In genomic region chr10:2978111-2978510, GRCh38 we compare ENCODE assay signal across 8 cellular contexts.
A peak's percentile ranks its signal among the peaks of the same experiment; 100 is the strongest.
DNase-seq lines count a peak whose midpoint lies in the region; ATAC-seq and TF ChIP-seq lines count a peak whose summit lies in the region.

No MANE protein-coding gene starts in this region.

- intact Hi-C loops in adrenal gland (cut with DNase I): no loop called here

- H3K4me1 ChIP-seq in adrenal gland (replicated peaks in 1 of 2): no peaks in the 10 kb centered on the region

- H3K27me3 Mint-ChIP-seq in immature natural killer cell (ENCODE audit: low read depth in 3 of 3): peaks cover 0 to 4% (median 3%) of the 10 kb centered on the region in 3 donors

- H3K27ac ChIP-seq in adrenal gland: no peak overlapping the region

- peak in 5 of 6 experiments; percentile 21 to 63 (median 48) for TF ChIP-seq CTCF in adrenal gland (IDR thresholded peaks at IDR 0.05)
- peak; percentile 59 for TF ChIP-seq CTCF in kidney epithelial cell (IDR thresholded peaks at IDR 0.05; ENCODE audit: insufficient read depth, low read length, poor library complexity, severe bottlenecking)

- WGBS in adrenal gland, 4 donors: 15 to 24% (median 19%) methylated on average over 2 of the region's 2 CpGs

- no peaks in the 10 kb centered on the region for H3K9me3 Mint-ChIP-seq in immature natural killer cell

- no peaks in the 10 kb centered on the region for H3K36me3 Mint-ChIP-seq in immature natural killer cell

- DNase-seq in Daoy (ENCODE audit: low read depth) (peak; percentile 43), NCI-H1436 (lab: John Stamatoyannopoulos, UW) (peak; percentile 65), adrenal gland (no peak), kidney epithelial cell (ENCODE audit: low read depth) (no peak), immature natural killer cell (no peak)
- no peak for DNase-seq in stimulated activated CD4-positive, alpha-beta T cell treated with anti-CD3 and anti-CD28 coated beads, Interleukin-4, amount 100 ng/mL, for 4 hours

- H3K36me3 ChIP-seq in adrenal gland (replicated peaks in 1 of 2) (no peaks in the 10 kb centered on the region), kidney epithelial cell (ENCODE audit: control insufficient read depth, insufficient read depth, low read length) (no peaks in the 10 kb centered on the region)

- H3K27me3 ChIP-seq in adrenal gland (no peaks in the 10 kb centered on the region), kidney epithelial cell (ENCODE audit: control insufficient read depth, insufficient read depth, low read length) (no peaks in the 10 kb centered on the region)

- no peaks in the 10 kb centered on the region for H3K9me3 ChIP-seq in adrenal gland (replicated peaks in 1 of 3)

- H3K4me3 Mint-ChIP-seq in immature natural killer cell: no peak overlapping the region

- no peak for TF ChIP-seq POLR2A in adrenal gland (IDR thresholded peaks at IDR 0.05)

- ATAC-seq in GM21619 (IDR thresholded peaks at IDR 0.05; ENCODE audit: unreplicated experiment) (peak; percentile 46), GM19467 (IDR thresholded peaks at IDR 0.05; ENCODE audit: unreplicated experiment) (no peak)

- H3K27ac Mint-ChIP-seq in immature natural killer cell: no peak overlapping the region

- no peaks in the 10 kb centered on the region for H3K4me1 Mint-ChIP-seq in immature natural killer cell

- H3K4me3 ChIP-seq in adrenal gland (no peak overlapping the region), kidney epithelial cell (ENCODE audit: low read depth, low read length) (no peak overlapping the region)

Comparison
In these comparisons a context has a peak if more than half of its experiments do, and no peak if none do; other contexts are left out.
1. DNase-seq: peak in Daoy (single experiment) and NCI-H1436 (single experiment); none in adrenal gland (0 of 7), kidney epithelial cell (single experiment), stimulated activated CD4-positive, alpha-beta T cell treated with anti-CD3 and anti-CD28 coated beads, Interleukin-4, amount 100 ng/mL, for 4 hours (0 of 2) and immature natural killer cell (0 of 3).